ENCODE assay signal across 8 cellular contexts in genomic region chrX:81121513-81122363, GRCh38.
A peak's percentile ranks its signal among the peaks of the same experiment; 100 is the strongest.
DNase-seq lines count a peak whose midpoint lies in the region; ATAC-seq and TF ChIP-seq lines count a peak whose summit lies in the region.

No MANE protein-coding gene starts in this region.

- 1% methylated on average over 32 to 34 of the region's 34 CpGs for WGBS in ectodermal cell, 2 experiments
- WGBS in lower leg skin, 2 donors: 1 to 31% methylated on average over 26 to 34 of the region's 34 CpGs

- no peaks in the 10 kb centered on the region for H3K4me1 ChIP-seq in ectodermal cell (ENCODE audit: control insufficient read depth, insufficient read depth, low read length)

- no peaks in the 10 kb centered on the region for H3K36me3 Mint-ChIP-seq in activated CD4-positive, alpha-beta memory T cell treated with anti-CD3 and anti-CD28 coated beads for 36 hours

- TF ChIP-seq CTCF in AG04450 (IDR thresholded peaks at IDR 0.05; ENCODE audit: low read depth, low read length) (no peak), lower leg skin (IDR thresholded peaks at IDR 0.05) (no peak)

- H3K27me3 ChIP-seq in AG04450 (ENCODE audit: control insufficient read depth, insufficient read depth, low read length): no peaks in the 10 kb centered on the region
- peaks cover 20% of the 10 kb centered on the region for H3K27me3 ChIP-seq in ectodermal cell (ENCODE audit: control insufficient read depth, insufficient read depth, low read length, poor library complexity, severe bottlenecking)

- intact Hi-C loops in activated CD4-positive, alpha-beta memory T cell treated with anti-CD3 and anti-CD28 coated beads for 36 hours (cut with micrococcal nuclease): loop anchor here (1.0 to 10.0 kb wide), 4 partner anchors 80 to 457 kb away; partner anchors contain the start of gene HMGN5
- intact Hi-C loops in lower leg skin (cut with DNase I; ENCODE audit: low total_unique reads): no loop called here

- no peak for TF ChIP-seq POLR2A in lower leg skin (IDR thresholded peaks at IDR 0.05)

- ATAC-seq in GM18909 (IDR thresholded peaks at IDR 0.05; ENCODE audit: poor library complexity, unreplicated experiment) (peak; percentile 96), HG03139 (IDR thresholded peaks at IDR 0.05; ENCODE audit: unreplicated experiment) (peak; percentile 96)

- POLR2A ChIA-PET in AG04450 (lab: Yijun Ruan, JAX): interaction anchor here (0.8 kb wide), 1 partner anchor 80 kb away, joined by 5 read pairs; the partner anchor contains the start of genes HMGN5 and SH3BGRL
- POLR2A ChIA-PET in activated CD4-positive, alpha-beta memory T cell treated with anti-CD3 and anti-CD28 coated beads for 36 hours (lab: Charles Lee): no interaction called here

- H3K9me3 Mint-ChIP-seq in activated CD4-positive, alpha-beta memory T cell treated with anti-CD3 and anti-CD28 coated beads for 36 hours: no peaks in the 10 kb centered on the region

- peak overlapping the region; percentile 85 for H3K4me3 Mint-ChIP-seq in activated CD4-positive, alpha-beta memory T cell treated with anti-CD3 and anti-CD28 coated beads for 36 hours

- CTCF ChIA-PET in AG04450 (lab: Charles Lee): interaction anchor here (0.6 to 1.2 kb wide), 4 partner anchors 9 to 287 kb away, joined by 3 to 4 read pairs (median 4); no protein-coding TSS in a partner anchor
- CTCF ChIA-PET in activated CD4-positive, alpha-beta memory T cell treated with anti-CD3 and anti-CD28 coated beads for 36 hours (lab: Charles Lee): interaction anchor here (1.1 to 1.5 kb wide), 2 partner anchors 73 to 80 kb away, joined by 3 to 7 read pairs; partner anchors contain the start of genes HMGN5 and SH3BGRL

- H3K27ac ChIP-seq in AG04450 (ENCODE audit: low read depth, low read length): no peak overlapping the region
- H3K27ac ChIP-seq in ectodermal cell (ENCODE audit: insufficient read depth, low read depth, low read length, poor library complexity, severe bottlenecking): no peak overlapping the region

- no peaks in the 10 kb centered on the region for H3K9me3 ChIP-seq in AG04450 (ENCODE audit: control insufficient read depth, insufficient read depth, low read length)
- no peaks in the 10 kb centered on the region for H3K9me3 ChIP-seq in ectodermal cell (ENCODE audit: control insufficient read depth, low read length)

- peak overlapping the region; percentile 71 for H3K4me3 ChIP-seq in AG04450 (ENCODE audit: low read depth, low read length)
- H3K4me3 ChIP-seq in ectodermal cell (ENCODE audit: insufficient read depth, low read depth, low read length): peak overlapping the region; percentile 52
- H3K4me3 ChIP-seq in lower leg skin (ENCODE audit: low read depth, poor library complexity, severe bottlenecking): peak overlapping the region; percentile 15

- H3K27ac Mint-ChIP-seq in activated CD4-positive, alpha-beta memory T cell treated with anti-CD3 and anti-CD28 coated beads for 36 hours: peak overlapping the region; percentile 83

- H3K36me3 ChIP-seq in ectodermal cell (ENCODE audit: control insufficient read depth, insufficient read depth, low read length): no peaks in the 10 kb centered on the region

- DNase-seq in AG04450 (ENCODE audit: low read depth, low spot score) (peak; percentile 81), NCI-H774 (lab: John Stamatoyannopoulos, UW) (peak; percentile 85), lower leg skin (ENCODE audit: low spot score in 2 of 2) (peak; percentile 88 to 97)
- DNase-seq in activated CD4-positive, alpha-beta memory T cell treated with anti-CD3 and anti-CD28 coated beads for 36 hours: peak; percentile 91
- peak; percentile 88 for DNase-seq in stimulated activated CD4-positive, alpha-beta T cell treated with anti-CD3 and anti-CD28 coated beads, Interleukin-4, amount 100 ng/mL, for 24 hours

- H3K4me1 Mint-ChIP-seq in activated CD4-positive, alpha-beta memory T cell treated with anti-CD3 and anti-CD28 coated beads for 36 hours (ENCODE audit: low read depth): peaks cover 6% of the 10 kb centered on the region

- peaks cover 1% of the 10 kb centered on the region for H3K27me3 Mint-ChIP-seq in activated CD4-positive, alpha-beta memory T cell treated with anti-CD3 and anti-CD28 coated beads for 36 hours

Comparison
In these comparisons a context has a peak if more than half of its experiments do, and no peak if none do; other contexts are left out.
1. H3K4me3 ChIP-seq: peak in every context shown above with its lines; median percentile 71 in AG04450; 52 in ectodermal cell; 15 in lower leg skin.